Comparison of ENCODE assay signal across 1 cellular context in the genomic region with DNA sequence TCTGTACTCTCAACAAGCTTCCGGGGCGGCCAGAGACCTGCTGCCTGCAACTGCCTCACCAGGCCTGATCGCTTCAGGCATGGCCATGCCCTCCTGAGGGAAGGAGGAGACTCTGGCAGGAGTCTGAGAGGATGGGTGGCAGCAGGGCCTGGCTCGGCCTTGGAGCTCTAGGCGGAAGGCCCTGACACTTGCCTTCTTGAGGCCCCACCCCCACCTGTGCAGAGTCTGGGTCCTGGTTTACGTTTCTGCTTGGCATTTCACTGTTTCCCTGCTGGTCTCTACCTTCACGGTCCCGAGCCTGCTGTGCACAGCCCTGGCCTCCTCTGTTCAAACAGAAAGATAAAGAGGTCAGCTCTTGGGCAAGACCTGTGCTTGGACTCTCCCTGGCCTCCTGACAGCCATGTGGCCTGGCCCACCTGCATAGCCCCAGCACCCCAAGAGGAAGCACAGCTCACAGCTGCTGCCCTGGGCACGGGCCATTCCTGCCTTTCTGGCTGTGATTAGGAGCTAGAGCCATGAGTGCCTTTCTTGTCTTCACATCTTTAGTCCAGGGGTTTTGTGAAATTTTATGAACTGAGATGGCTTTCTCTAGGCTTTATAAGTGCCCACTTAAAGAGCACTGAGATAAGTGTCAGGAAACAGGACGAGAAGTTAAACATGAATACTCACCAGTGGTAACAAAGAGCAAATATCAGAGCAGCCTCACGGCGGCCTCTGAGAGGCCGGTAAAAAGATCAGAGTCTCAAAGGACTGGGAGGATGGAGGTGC.
TF ChIP-seq lines count a peak whose summit lies in the region.

No MANE protein-coding gene starts in this region.

TF ChIP-seq in A549, 52 proteins besides CTCF, POLR2A, EP300 and RAD21 (continued from another document):
- TF ChIP-seq, protein P1, sequence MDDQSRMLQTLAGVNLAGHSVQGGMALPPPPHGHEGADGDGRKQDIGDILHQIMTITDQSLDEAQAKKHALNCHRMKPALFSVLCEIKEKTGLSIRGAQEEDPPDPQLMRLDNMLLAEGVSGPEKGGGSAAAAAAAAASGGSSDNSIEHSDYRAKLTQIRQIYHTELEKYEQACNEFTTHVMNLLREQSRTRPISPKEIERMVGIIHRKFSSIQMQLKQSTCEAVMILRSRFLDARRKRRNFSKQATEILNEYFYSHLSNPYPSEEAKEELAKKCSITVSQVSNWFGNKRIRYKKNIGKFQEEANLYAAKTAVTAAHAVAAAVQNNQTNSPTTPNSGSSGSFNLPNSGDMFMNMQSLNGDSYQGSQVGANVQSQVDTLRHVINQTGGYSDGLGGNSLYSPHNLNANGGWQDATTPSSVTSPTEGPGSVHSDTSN (IDR thresholded peaks at IDR 0.05), result no peak
- TF ChIP-seq SMC3 (IDR thresholded peaks at IDR 0.05) (no peak), GATA3 (IDR thresholded peaks at IDR 0.05; ENCODE audit: borderline replicate concordance) (no peak), JUN (IDR thresholded peaks at IDR 0.05) (no peak), CBX2 (IDR thresholded peaks at IDR 0.05; ENCODE audit: borderline replicate concordance, low read depth) (no peak), PHF8 (IDR thresholded peaks at IDR 0.05; ENCODE audit: borderline replicate concordance, low read depth) (no peak), TP53 (CRISPR knock-in tag; IDR thresholded peaks at IDR 0.05) (no peak), ZC3H11A (IDR thresholded peaks at IDR 0.05) (no peak), CBX8 (IDR thresholded peaks at IDR 0.05) (no peak)
- TF ChIP-seq, protein P2, sequence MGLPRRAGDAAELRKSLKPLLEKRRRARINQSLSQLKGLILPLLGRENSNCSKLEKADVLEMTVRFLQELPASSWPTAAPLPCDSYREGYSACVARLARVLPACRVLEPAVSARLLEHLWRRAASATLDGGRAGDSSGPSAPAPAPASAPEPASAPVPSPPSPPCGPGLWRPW (IDR thresholded peaks at IDR 0.05), result no peak
